Comparison of ENCODE assay signal across 16 cellular contexts in the genomic region with DNA sequence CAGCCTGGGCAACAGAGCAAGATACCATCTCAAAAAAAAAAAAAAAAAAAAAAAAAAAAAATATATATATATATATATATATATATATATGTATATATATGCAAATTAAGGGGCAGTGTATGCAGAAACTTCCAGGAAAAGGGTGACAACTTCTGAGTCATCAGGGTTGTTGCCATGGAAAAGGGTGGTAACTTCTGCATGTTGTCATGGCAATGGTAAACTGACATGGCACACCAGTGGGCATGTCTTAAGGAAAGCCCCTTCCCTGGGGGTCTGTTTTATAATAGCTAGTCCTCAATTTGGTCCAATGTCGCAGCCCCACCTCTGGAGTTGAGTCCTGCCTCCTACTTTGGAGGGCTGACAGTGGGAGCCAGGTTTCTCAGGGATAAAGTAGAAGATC. TPM values are rescaled to one million over a fixed set of nuclear protein-coding genes. Genes with fewer than 3 reads are reported as not detected.
DNase-seq lines count a peak whose midpoint lies in the region; ATAC-seq, FAIRE-seq and TF ChIP-seq lines count a peak whose summit lies in the region.
"Had no signal": no experiment of that assay in that cellular context is flagged by ENCODE, and none has a peak within 500 bp of the region (broad histone marks: within the 10 kb centered on the region; RNA-seq: fewer than 3 reads in every experiment).

No MANE protein-coding gene starts in this region.

- H3K27me3 ChIP-seq in HepG2 (ENCODE audit: control insufficient read depth in 1 of 2, insufficient read depth in 2 of 2, low read length in 2 of 2) (no peaks in the 10 kb centered on the region), right lobe of liver (no peaks in the 10 kb centered on the region)
- H3K27me3 ChIP-seq: BE2C, esophagus muscularis mucosa had no signal

- no peak for ATAC-seq in HepG2
- no peak for ATAC-seq in right lobe of liver
- no peak for ATAC-seq in GM19452 (IDR thresholded peaks at IDR 0.05; ENCODE audit: unreplicated experiment)

- BruUV-seq in HepG2 (replicated peaks; lab: Mats Ljungman, UMichigan), result no TSS peak

- TF ChIP-seq CTCF in HepG2 (CRISPR knock-in tag; IDR thresholded peaks at IDR 0.05), result no peak
- TF ChIP-seq CTCF in right lobe of liver (IDR thresholded peaks at IDR 0.05), result no peak
- TF ChIP-seq CTCF in epithelial cell of proximal tubule (conservative IDR thresholded peaks at IDR 0.05; ENCODE audit: low read depth, low read length), result no peak

- H3K27ac ChIP-seq in HepG2 (ENCODE audit: extremely low read length, insufficient read depth, low read length) (no peak overlapping the region), right lobe of liver (no peak overlapping the region)
- H3K27ac ChIP-seq: esophagus muscularis mucosa had no signal

- no peaks in the 10 kb centered on the region for H3K79me2 ChIP-seq in HepG2 (ENCODE audit: insufficient read depth, low read length)

- H3K9ac ChIP-seq in HepG2 (ENCODE audit: insufficient read depth, low read depth, low read length), result no peak overlapping the region

- no peak overlapping the region for H2AFZ ChIP-seq in HepG2 (ENCODE audit: low read length)

- H3K9me3 ChIP-seq in HepG2 (ENCODE audit: low read length) (no peaks in the 10 kb centered on the region), right lobe of liver (no peaks in the 10 kb centered on the region)
- H3K9me3 ChIP-seq: BE2C, esophagus muscularis mucosa had no signal

- intact Hi-C loops in HepG2 (cut with micrococcal nuclease; ENCODE audit: unreplicated experiment) (no loop called here), right lobe of liver (cut with DNase I) (no loop called here)

- no peak overlapping the region for H3K4me2 ChIP-seq in HepG2 (ENCODE audit: low read depth, low read length)

- WGBS in HepG2 (ENCODE audit: low lambda C conversion rate), result 100% methylated on average over 1 of the region's 1 CpG
- 80% methylated on average over 1 of the region's 1 CpG for WGBS in right lobe of liver (ENCODE audit: insufficient coverage, low coverage, low lambda C conversion rate, missing lambda C conversion rate)

- TF ChIP-seq RAD21 in HepG2 (CRISPR knock-in tag; IDR thresholded peaks at IDR 0.05), result no peak

- CTCF ChIA-PET in HepG2 (lab: Yijun Ruan, JAX; ENCODE audit: low intra/inter-chr PET ratio, low total read pairs), result no interaction called here
- CTCF ChIA-PET in HEK293T (lab: Yijun Ruan, JAX), result interaction anchor here (1.2 kb wide), 1 partner anchor 11 kb away, joined by 3 read pairs; no protein-coding TSS in a partner anchor

- no peak for FAIRE-seq in HepG2 (lab: Jason Lieb, UNC)

- H4K20me1 ChIP-seq in HepG2 (ENCODE audit: insufficient read depth, low read length), result no peaks in the 10 kb centered on the region

- POLR2A ChIA-PET in HepG2 (lab: Yijun Ruan, JAX) (no interaction called here), HEK293T (lab: Yijun Ruan, JAX) (no interaction called here)

- no peak for TF ChIP-seq EP300 in HepG2 (IDR thresholded peaks at IDR 0.05; ENCODE audit: low read depth in 2 of 2, low read length in 2 of 2)
- no peak for TF ChIP-seq EP300 in HepG2 (CRISPR knock-in tag; IDR thresholded peaks at IDR 0.05; ENCODE audit: borderline replicate concordance)

- H3K4me1 ChIP-seq in HepG2 (ENCODE audit: insufficient read depth, low read length), result peaks cover 15% of the 10 kb centered on the region
- H3K4me1 ChIP-seq in right lobe of liver, result no peaks in the 10 kb centered on the region

- H3K4me3 ChIP-seq in HepG2 (replicated peaks in 1 of 3; ENCODE audit: insufficient read depth in 1 of 3, low read depth in 2 of 3, low read length in 3 of 3) (no peak overlapping the region), right lobe of liver (no peak overlapping the region), epithelial cell of proximal tubule (ENCODE audit: low read depth, low read length) (no peak overlapping the region)
- H3K4me3 ChIP-seq: esophagus muscularis mucosa had no signal

- H3K36me3 ChIP-seq in HepG2 (replicated peaks in 1 of 2; ENCODE audit: control insufficient read depth in 1 of 2, insufficient read depth in 2 of 2, low read length in 2 of 2), result no peaks in the 10 kb centered on the region
- H3K36me3 ChIP-seq in right lobe of liver, result no peaks in the 10 kb centered on the region
- H3K36me3 ChIP-seq: BE2C, esophagus muscularis mucosa had no signal

- DNase-seq in HepG2 (ENCODE audit: low spot score) (no peak), right lobe of liver (no peak), RKO (ENCODE audit: low spot score) (peak; percentile 60), epithelial cell of proximal tubule (ENCODE audit: low read depth) (peak; percentile 19), amygdala (lab: John Stamatoyannopoulos, UW) (no peak), HEK293T (ENCODE audit: extremely low spot score) (no peak)
- no peak for DNase-seq in stimulated activated CD4-positive, alpha-beta T cell treated with anti-CD3 and anti-CD28 coated beads, Interleukin-12 subunit alpha, Interleukin-12 subunit beta, amount 100 ng/mL, for 4 hours
- DNase-seq: activated gamma-delta T cell treated with Interleukin-2 at 50 U/mL for 16 hours; BE2C; islet precursor cell; NCI-H2171; stimulated activated naive CD4-positive, alpha-beta T cell had no signal

- in situ Hi-C loops in HepG2 (cut with HindIII; ENCODE audit: extremely low pct_ligation_motif_present, low pct_unique_long_range_greater_than_20kb), result no loop called here

- TF ChIP-seq POLR2A in HepG2 (IDR thresholded peaks at IDR 0.05; ENCODE audit: insufficient read depth in 1 of 2, low read depth in 2 of 2, low read length in 2 of 2) (no peak), right lobe of liver (IDR thresholded peaks at IDR 0.05) (no peak)

RNA-seq across cellular contexts. Expression of a gene that starts 7.4 kb away (rescaled TPM):
- 1.2 and 1.3 TPM in 2 replicates for total RNA-seq in HepG2 (2016; rRNA removed; fragmentation: Illumina TruSeq; extraction: Trizol)
- 0.18 and 1.7 TPM in 2 replicates for total RNA-seq in HepG2 (2016; cell fraction: cytosol; rRNA removed; fragmentation: Illumina TruSeq; extraction: Trizol; ENCODE audit: low read depth)
- total RNA-seq in HepG2 (2016; cell fraction: insoluble cytoplasmic fraction; rRNA removed; fragmentation: Illumina TruSeq; extraction: Trizol), result 0.45 and 2.3 TPM in 2 replicates
- 1.4 TPM in 2 replicates for total RNA-seq in HepG2 (2016; cell fraction: membrane; rRNA removed; fragmentation: Illumina TruSeq; extraction: Trizol)
- 1.6 and 3.1 TPM in 2 replicates for total RNA-seq in HepG2 (2016; cell fraction: nucleus; rRNA removed; fragmentation: Illumina TruSeq; extraction: Trizol)
- 2.5 and 3.1 TPM in 2 replicates for polyA plus RNA-seq in HepG2 (2011; rRNA removed)
- polyA plus RNA-seq in HepG2 (2011; cell fraction: cytosol; rRNA removed), result 0.95 and 1.5 TPM in 2 replicates
- 23.2 and 28.6 TPM in 2 replicates for polyA plus RNA-seq in HepG2 (2011; cell fraction: nucleus; rRNA removed)
- 4.3 and 5.3 TPM in 2 replicates for polyA plus RNA-seq in HepG2 (2012)
- 0.75 and 1.1 TPM in 2 replicates for polyA plus RNA-seq in HepG2 (2016; cell fraction: cytosol; fragmentation: Illumina TruSeq; extraction: Trizol; ENCODE audit: low read depth)
- polyA plus RNA-seq in HepG2 (2016; cell fraction: insoluble cytoplasmic fraction; fragmentation: Illumina TruSeq; extraction: Trizol; ENCODE audit: low read depth), result 0.76 and 2.0 TPM in 2 replicates
- polyA plus RNA-seq in HepG2 (2016; cell fraction: membrane; fragmentation: Illumina TruSeq; extraction: Trizol; ENCODE audit: low read depth), result 0.88 and 1.4 TPM in 2 replicates
- polyA plus RNA-seq in HepG2 (2016; cell fraction: nucleus; fragmentation: Illumina TruSeq; extraction: Trizol; ENCODE audit: insufficient read depth, low read depth), result 4.8 and 5.1 TPM in 2 replicates
- 1.3 and 16.7 TPM in 2 replicates for polyA minus RNA-seq in HepG2 (2011; rRNA and poly(A)+ RNA removed; ENCODE audit: low replicate concordance)
- 2.5 and 4.6 TPM in 2 replicates for polyA minus RNA-seq in HepG2 (2011; cell fraction: cytosol; rRNA and poly(A)+ RNA removed)
- 20.1 and 21.3 TPM in 2 replicates for polyA minus RNA-seq in HepG2 (2011; cell fraction: nucleus; rRNA and poly(A)+ RNA removed)
- 1 to 10 TPM in 4 of 6 experiments, under 1 TPM in 2; 0.93 to 3.6 (median 1.3) TPM for total RNA-seq in right lobe of liver
- total RNA-seq in epithelial cell of proximal tubule, result 4.2 and 18.0 TPM in 2 replicates
- total RNA-seq: myocyte had no signal

RNA-seq across cellular contexts. Expression of a gene that starts 24.6 kb away (rescaled TPM):
- total RNA-seq in HepG2 (2016; rRNA removed; fragmentation: Illumina TruSeq; extraction: Trizol) (3.8 and 12.2 TPM in 2 replicates), right lobe of liver (10 to 100 TPM; 11.1 to 31.3 (median 14.9) TPM), epithelial cell of proximal tubule (48.8 and 50.6 TPM in 2 replicates)
- total RNA-seq in HepG2 (2016; cell fraction: cytosol; rRNA removed; fragmentation: Illumina TruSeq; extraction: Trizol; ENCODE audit: low read depth), result 2.4 and 2.8 TPM in 2 replicates
- total RNA-seq in HepG2 (2016; cell fraction: insoluble cytoplasmic fraction; rRNA removed; fragmentation: Illumina TruSeq; extraction: Trizol), result 6.4 and 9.5 TPM in 2 replicates
- 6.3 and 6.5 TPM in 2 replicates for total RNA-seq in HepG2 (2016; cell fraction: membrane; rRNA removed; fragmentation: Illumina TruSeq; extraction: Trizol)
- total RNA-seq in HepG2 (2016; cell fraction: nucleus; rRNA removed; fragmentation: Illumina TruSeq; extraction: Trizol), result 6.7 and 10.0 TPM in 2 replicates
- 7.3 and 8.2 TPM in 2 replicates for polyA plus RNA-seq in HepG2 (2011; rRNA removed)
- 3.3 and 5.6 TPM in 2 replicates for polyA plus RNA-seq in HepG2 (2011; cell fraction: cytosol; rRNA removed)
- 34.8 and 36.5 TPM in 2 replicates for polyA plus RNA-seq in HepG2 (2011; cell fraction: nucleus; rRNA removed)
- 18.2 and 28.7 TPM in 2 replicates for polyA plus RNA-seq in HepG2 (2012)
- 1.0 and 1.3 TPM in 2 replicates for polyA plus RNA-seq in HepG2 (2016; cell fraction: cytosol; fragmentation: Illumina TruSeq; extraction: Trizol; ENCODE audit: low read depth)
- polyA plus RNA-seq in HepG2 (2016; cell fraction: insoluble cytoplasmic fraction; fragmentation: Illumina TruSeq; extraction: Trizol; ENCODE audit: low read depth), result 8.8 and 13.1 TPM in 2 replicates
- polyA plus RNA-seq in HepG2 (2016; cell fraction: membrane; fragmentation: Illumina TruSeq; extraction: Trizol; ENCODE audit: low read depth), result 2.1 and 3.2 TPM in 2 replicates
- polyA plus RNA-seq in HepG2 (2016; cell fraction: nucleus; fragmentation: Illumina TruSeq; extraction: Trizol; ENCODE audit: insufficient read depth, low read depth), result 15.3 and 23.8 TPM in 2 replicates
- 37.6 and 52.5 TPM in 2 replicates for polyA minus RNA-seq in HepG2 (2011; rRNA and poly(A)+ RNA removed; ENCODE audit: low replicate concordance)
- polyA minus RNA-seq in HepG2 (2011; cell fraction: cytosol; rRNA and poly(A)+ RNA removed), result 19.4 and 24.6 TPM in 2 replicates
- polyA minus RNA-seq in HepG2 (2011; cell fraction: nucleus; rRNA and poly(A)+ RNA removed), result 10.9 and 11.4 TPM in 2 replicates

RNA-seq across cellular contexts. Expression of a gene that starts 51.1 kb away (rescaled TPM):
- total RNA-seq in HepG2 (2016; rRNA removed; fragmentation: Illumina TruSeq; extraction: Trizol), result 0.48 and 0.86 TPM in 2 replicates
- total RNA-seq in HepG2 (2016; cell fraction: cytosol; rRNA removed; fragmentation: Illumina TruSeq; extraction: Trizol; ENCODE audit: low read depth), result 0.18 and 0.40 TPM in 2 replicates
- total RNA-seq in HepG2 (2016; cell fraction: insoluble cytoplasmic fraction; rRNA removed; fragmentation: Illumina TruSeq; extraction: Trizol), result 0.36 and 1.2 TPM in 2 replicates
- 0.38 and 0.43 TPM in 2 replicates for total RNA-seq in HepG2 (2016; cell fraction: membrane; rRNA removed; fragmentation: Illumina TruSeq; extraction: Trizol)
- 1.0 and 1.3 TPM in 2 replicates for total RNA-seq in HepG2 (2016; cell fraction: nucleus; rRNA removed; fragmentation: Illumina TruSeq; extraction: Trizol)
- polyA plus RNA-seq in HepG2 (2011; rRNA removed), result 4.0 and 8.6 TPM in 2 replicates
- polyA plus RNA-seq in HepG2 (2011; cell fraction: cytosol; rRNA removed), result 4.2 and 6.3 TPM in 2 replicates
- polyA plus RNA-seq in HepG2 (2011; cell fraction: nucleus; rRNA removed), result 3.5 and 4.5 TPM in 2 replicates
- 9.1 and 10.5 TPM in 2 replicates for polyA plus RNA-seq in HepG2 (2012)
- polyA plus RNA-seq in HepG2 (2016; cell fraction: cytosol; fragmentation: Illumina TruSeq; extraction: Trizol; ENCODE audit: low read depth), result 0.10 and 0.18 TPM in 2 replicates
- 0.61 and 0.62 TPM in 2 replicates for polyA plus RNA-seq in HepG2 (2016; cell fraction: insoluble cytoplasmic fraction; fragmentation: Illumina TruSeq; extraction: Trizol; ENCODE audit: low read depth)
- polyA plus RNA-seq in HepG2 (2016; cell fraction: membrane; fragmentation: Illumina TruSeq; extraction: Trizol; ENCODE audit: low read depth), result 0.29 and 0.35 TPM in 2 replicates
- polyA plus RNA-seq in HepG2 (2016; cell fraction: nucleus; fragmentation: Illumina TruSeq; extraction: Trizol; ENCODE audit: insufficient read depth, low read depth), result 1.8 and 2.3 TPM in 2 replicates
- 2.7 and 11.1 TPM in 2 replicates for polyA minus RNA-seq in HepG2 (2011; rRNA and poly(A)+ RNA removed; ENCODE audit: low replicate concordance)
- 3.0 and 4.7 TPM in 2 replicates for polyA minus RNA-seq in HepG2 (2011; cell fraction: cytosol; rRNA and poly(A)+ RNA removed)
- 1.8 and 3.1 TPM in 2 replicates for polyA minus RNA-seq in HepG2 (2011; cell fraction: nucleus; rRNA and poly(A)+ RNA removed)
- total RNA-seq in right lobe of liver, result 10 to 100 TPM in 2 of 6 experiments, 1 to 10 TPM in 3, under 1 TPM in 1; 0.26 to 13.6 (median 3.1) TPM
- total RNA-seq in epithelial cell of proximal tubule, result 11.1 and 17.3 TPM in 2 replicates
- total RNA-seq: chondrocyte, myocyte had no signal

RNA-seq across cellular contexts. Expression of a gene that starts 55.7 kb away (rescaled TPM):
- total RNA-seq in HepG2 (2016; rRNA removed; fragmentation: Illumina TruSeq; extraction: Trizol) (0.07 and 0.11 TPM in 2 replicates), right lobe of liver (under 1 TPM in 1 of 6 experiments, not detected in 5; 0.02 TPM), epithelial cell of proximal tubule (0.06 TPM in 1 of 2 replicates, not detected in the other)
- total RNA-seq in HepG2 (2016; cell fraction: cytosol; rRNA removed; fragmentation: Illumina TruSeq; extraction: Trizol; ENCODE audit: low read depth), result not detected in 2 replicates
- total RNA-seq in HepG2 (2016; cell fraction: insoluble cytoplasmic fraction; rRNA removed; fragmentation: Illumina TruSeq; extraction: Trizol), result 0.09 TPM in 2 replicates
- total RNA-seq in HepG2 (2016; cell fraction: membrane; rRNA removed; fragmentation: Illumina TruSeq; extraction: Trizol), result 0.03 and 0.06 TPM in 2 replicates
- 0.09 and 0.16 TPM in 2 replicates for total RNA-seq in HepG2 (2016; cell fraction: nucleus; rRNA removed; fragmentation: Illumina TruSeq; extraction: Trizol)
- 0.34 and 0.45 TPM in 2 replicates for polyA plus RNA-seq in HepG2 (2011; rRNA removed)
- 0.09 and 0.10 TPM in 2 replicates for polyA plus RNA-seq in HepG2 (2011; cell fraction: cytosol; rRNA removed)
- polyA plus RNA-seq in HepG2 (2011; cell fraction: nucleus; rRNA removed), result 1.7 and 2.0 TPM in 2 replicates
- 0.17 and 0.20 TPM in 2 replicates for polyA plus RNA-seq in HepG2 (2012)
- not detected in 2 replicates for polyA plus RNA-seq in HepG2 (2016; cell fraction: cytosol; fragmentation: Illumina TruSeq; extraction: Trizol; ENCODE audit: low read depth)
- polyA plus RNA-seq in HepG2 (2016; cell fraction: insoluble cytoplasmic fraction; fragmentation: Illumina TruSeq; extraction: Trizol; ENCODE audit: low read depth), result 0.05 and 0.14 TPM in 2 replicates
- 0.02 TPM in 1 of 2 replicates, not detected in the other for polyA plus RNA-seq in HepG2 (2016; cell fraction: membrane; fragmentation: Illumina TruSeq; extraction: Trizol; ENCODE audit: low read depth)
- 0.40 and 0.84 TPM in 2 replicates for polyA plus RNA-seq in HepG2 (2016; cell fraction: nucleus; fragmentation: Illumina TruSeq; extraction: Trizol; ENCODE audit: insufficient read depth, low read depth)
- polyA minus RNA-seq in HepG2 (2011; rRNA and poly(A)+ RNA removed; ENCODE audit: low replicate concordance), result 0.24 and 0.63 TPM in 2 replicates
- 0.18 and 0.30 TPM in 2 replicates for polyA minus RNA-seq in HepG2 (2011; cell fraction: cytosol; rRNA and poly(A)+ RNA removed)
- polyA minus RNA-seq in HepG2 (2011; cell fraction: nucleus; rRNA and poly(A)+ RNA removed), result 0.62 and 1.2 TPM in 2 replicates

Comparison
In these comparisons a context has a peak if more than half of its experiments do, and no peak if none do; other contexts are left out.
1. DNase-seq: peak in RKO (single experiment) and epithelial cell of proximal tubule (single experiment); none in HepG2 (single experiment), right lobe of liver (0 of 3), amygdala (0 of 56), stimulated activated CD4-positive, alpha-beta T cell treated with anti-CD3 and anti-CD28 coated beads, Interleukin-12 subunit alpha, Interleukin-12 subunit beta, amount 100 ng/mL, for 4 hours (single experiment) and HEK293T (single experiment).